ENCODE assay signal across 1 cellular context in genomic region chr22:37563153-37564081, GRCh38.
A peak's percentile ranks its signal among the peaks of the same experiment; 100 is the strongest.
TF ChIP-seq lines count a peak whose summit lies in the region.

No MANE protein-coding gene starts in this region.

TF ChIP-seq in HepG2, 621 proteins besides CTCF, POLR2A, EP300 and RAD21 (continued from another document and continues in another):
- TF ChIP-seq, protein P1, sequence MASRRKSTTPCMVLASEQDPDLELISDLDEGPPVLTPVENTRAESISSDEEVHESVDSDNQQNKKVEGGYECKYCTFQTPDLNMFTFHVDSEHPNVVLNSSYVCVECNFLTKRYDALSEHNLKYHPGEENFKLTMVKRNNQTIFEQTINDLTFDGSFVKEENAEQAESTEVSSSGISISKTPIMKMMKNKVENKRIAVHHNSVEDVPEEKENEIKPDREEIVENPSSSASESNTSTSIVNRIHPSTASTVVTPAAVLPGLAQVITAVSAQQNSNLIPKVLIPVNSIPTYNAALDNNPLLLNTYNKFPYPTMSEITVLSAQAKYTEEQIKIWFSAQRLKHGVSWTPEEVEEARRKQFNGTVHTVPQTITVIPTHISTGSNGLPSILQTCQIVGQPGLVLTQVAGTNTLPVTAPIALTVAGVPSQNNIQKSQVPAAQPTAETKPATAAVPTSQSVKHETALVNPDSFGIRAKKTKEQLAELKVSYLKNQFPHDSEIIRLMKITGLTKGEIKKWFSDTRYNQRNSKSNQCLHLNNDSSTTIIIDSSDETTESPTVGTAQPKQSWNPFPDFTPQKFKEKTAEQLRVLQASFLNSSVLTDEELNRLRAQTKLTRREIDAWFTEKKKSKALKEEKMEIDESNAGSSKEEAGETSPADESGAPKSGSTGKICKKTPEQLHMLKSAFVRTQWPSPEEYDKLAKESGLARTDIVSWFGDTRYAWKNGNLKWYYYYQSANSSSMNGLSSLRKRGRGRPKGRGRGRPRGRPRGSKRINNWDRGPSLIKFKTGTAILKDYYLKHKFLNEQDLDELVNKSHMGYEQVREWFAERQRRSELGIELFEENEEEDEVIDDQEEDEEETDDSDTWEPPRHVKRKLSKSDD (CRISPR knock-in tag; IDR thresholded peaks at IDR 0.05; ENCODE audit: low read depth): no peak
- TF ChIP-seq ZNF841 (CRISPR knock-in tag; IDR thresholded peaks at IDR 0.05; ENCODE audit: borderline replicate concordance) (no peak), ZNF331 (CRISPR knock-in tag; IDR thresholded peaks at IDR 0.05) (peak; percentile 62), STAG1 (CRISPR knock-in tag; IDR thresholded peaks at IDR 0.05) (no peak; the same call in 1 of the 2 replicates), NCOA5 (CRISPR knock-in tag; IDR thresholded peaks at IDR 0.05) (no peak), RCOR2 (CRISPR knock-in tag; IDR thresholded peaks at IDR 0.05) (peak; percentile 13; the same call in 1 of the 2 replicates), FOSL2 (CRISPR knock-in tag; IDR thresholded peaks at IDR 0.05) (peak; percentile 95), ZNF746 (CRISPR knock-in tag; IDR thresholded peaks at IDR 0.05) (peak; percentile 76), HIVEP1 (CRISPR knock-in tag; IDR thresholded peaks at IDR 0.05) (no peak), SNRNP70 (IDR thresholded peaks at IDR 0.05; ENCODE audit: low read depth, low read length) (no peak), SATB2 (CRISPR knock-in tag; IDR thresholded peaks at IDR 0.05) (no peak), ZNF749 (CRISPR knock-in tag; IDR thresholded peaks at IDR 0.05; ENCODE audit: borderline replicate concordance) (no peak), ZNF207 (IDR thresholded peaks at IDR 0.05; ENCODE audit: borderline replicate concordance) (no peak), IRF2 (CRISPR knock-in tag; IDR thresholded peaks at IDR 0.05) (peak; percentile 48; the same call in 1 of the 2 replicates), HIC2 (CRISPR knock-in tag; IDR thresholded peaks at IDR 0.05; ENCODE audit: low read depth) (peak; percentile 60), SOX13 (IDR thresholded peaks at IDR 0.05) (peak; percentile 28; the same call in 1 of the 2 replicates), SOX13 (CRISPR knock-in tag; conservative IDR thresholded peaks at IDR 0.05 in 1 of 2, IDR thresholded peaks at IDR 0.05 in 1 of 2) (peak in 1 of 2 experiments; percentile 87; a peak in 2 of 4 replicates), PBX2 (CRISPR knock-in tag; IDR thresholded peaks at IDR 0.05) (no peak), ZNF496 (CRISPR knock-in tag; IDR thresholded peaks at IDR 0.05; ENCODE audit: insufficient replicate concordance) (no peak), TCF7L2 (IDR thresholded peaks at IDR 0.05; ENCODE audit: low read depth, low read length) (no peak), NFIC (IDR thresholded peaks at IDR 0.05; ENCODE audit: low read length) (no peak), SIX1 (CRISPR knock-in tag; IDR thresholded peaks at IDR 0.05; ENCODE audit: borderline replicate concordance) (no peak), FOXO4 (CRISPR knock-in tag; conservative IDR thresholded peaks at IDR 0.05) (no peak), YEATS2 (CRISPR knock-in tag; IDR thresholded peaks at IDR 0.05; ENCODE audit: borderline replicate concordance) (no peak), ZNF563 (CRISPR knock-in tag; IDR thresholded peaks at IDR 0.05) (no peak), GLI4 (CRISPR knock-in tag; IDR thresholded peaks at IDR 0.05; ENCODE audit: borderline replicate concordance) (no peak), DNMT1 (CRISPR knock-in tag; IDR thresholded peaks at IDR 0.05) (no peak), ARID4A (CRISPR knock-in tag; IDR thresholded peaks at IDR 0.05; ENCODE audit: borderline replicate concordance) (peak; percentile 74; the same call in 1 of the 2 replicates), NR2C2 (CRISPR knock-in tag; IDR thresholded peaks at IDR 0.05; ENCODE audit: borderline replicate concordance) (peak; percentile 48; the same call in 1 of the 2 replicates), PRPF4 (IDR thresholded peaks at IDR 0.05; ENCODE audit: low read depth, low read length, poor library complexity, severe bottlenecking) (no peak), ZFP36L1 (CRISPR knock-in tag; IDR thresholded peaks at IDR 0.05) (no peak), ZNF256 (CRISPR knock-in tag; conservative IDR thresholded peaks at IDR 0.05) (no peak), SCMH1 (CRISPR knock-in tag; IDR thresholded peaks at IDR 0.05; ENCODE audit: borderline replicate concordance) (no peak), YY1 (IDR thresholded peaks at IDR 0.05; ENCODE audit: insufficient read depth, insufficient replicate concordance, low read depth, low read length) (peak; percentile 4), ZNF724P (CRISPR knock-in tag; IDR thresholded peaks at IDR 0.05; ENCODE audit: borderline replicate concordance) (no peak), CAMTA2 (CRISPR knock-in tag; IDR thresholded peaks at IDR 0.05; ENCODE audit: borderline replicate concordance) (no peak), SSRP1 (CRISPR knock-in tag; IDR thresholded peaks at IDR 0.05) (peak; percentile 36; the same call in 1 of the 2 replicates)
- TF ChIP-seq, protein P2, sequence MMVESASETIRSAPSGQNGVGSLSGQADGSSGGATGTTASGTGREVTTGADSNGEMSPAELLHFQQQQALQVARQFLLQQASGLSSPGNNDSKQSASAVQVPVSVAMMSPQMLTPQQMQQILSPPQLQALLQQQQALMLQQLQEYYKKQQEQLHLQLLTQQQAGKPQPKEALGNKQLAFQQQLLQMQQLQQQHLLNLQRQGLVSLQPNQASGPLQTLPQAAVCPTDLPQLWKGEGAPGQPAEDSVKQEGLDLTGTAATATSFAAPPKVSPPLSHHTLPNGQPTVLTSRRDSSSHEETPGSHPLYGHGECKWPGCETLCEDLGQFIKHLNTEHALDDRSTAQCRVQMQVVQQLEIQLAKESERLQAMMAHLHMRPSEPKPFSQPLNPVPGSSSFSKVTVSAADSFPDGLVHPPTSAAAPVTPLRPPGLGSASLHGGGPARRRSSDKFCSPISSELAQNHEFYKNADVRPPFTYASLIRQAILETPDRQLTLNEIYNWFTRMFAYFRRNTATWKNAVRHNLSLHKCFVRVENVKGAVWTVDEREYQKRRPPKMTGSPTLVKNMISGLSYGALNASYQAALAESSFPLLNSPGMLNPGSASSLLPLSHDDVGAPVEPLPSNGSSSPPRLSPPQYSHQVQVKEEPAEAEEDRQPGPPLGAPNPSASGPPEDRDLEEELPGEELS (CRISPR knock-in tag; IDR thresholded peaks at IDR 0.05): 0 out of 2 replicates have a peak, but pooled peaks have one; percentile 52
- TF ChIP-seq, protein P3, sequence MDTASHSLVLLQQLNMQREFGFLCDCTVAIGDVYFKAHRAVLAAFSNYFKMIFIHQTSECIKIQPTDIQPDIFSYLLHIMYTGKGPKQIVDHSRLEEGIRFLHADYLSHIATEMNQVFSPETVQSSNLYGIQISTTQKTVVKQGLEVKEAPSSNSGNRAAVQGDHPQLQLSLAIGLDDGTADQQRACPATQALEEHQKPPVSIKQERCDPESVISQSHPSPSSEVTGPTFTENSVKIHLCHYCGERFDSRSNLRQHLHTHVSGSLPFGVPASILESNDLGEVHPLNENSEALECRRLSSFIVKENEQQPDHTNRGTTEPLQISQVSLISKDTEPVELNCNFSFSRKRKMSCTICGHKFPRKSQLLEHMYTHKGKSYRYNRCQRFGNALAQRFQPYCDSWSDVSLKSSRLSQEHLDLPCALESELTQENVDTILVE (CRISPR knock-in tag; IDR thresholded peaks at IDR 0.05): peak; percentile 62; the same call in 1 of the 2 replicates
- TF ChIP-seq, protein P4, sequence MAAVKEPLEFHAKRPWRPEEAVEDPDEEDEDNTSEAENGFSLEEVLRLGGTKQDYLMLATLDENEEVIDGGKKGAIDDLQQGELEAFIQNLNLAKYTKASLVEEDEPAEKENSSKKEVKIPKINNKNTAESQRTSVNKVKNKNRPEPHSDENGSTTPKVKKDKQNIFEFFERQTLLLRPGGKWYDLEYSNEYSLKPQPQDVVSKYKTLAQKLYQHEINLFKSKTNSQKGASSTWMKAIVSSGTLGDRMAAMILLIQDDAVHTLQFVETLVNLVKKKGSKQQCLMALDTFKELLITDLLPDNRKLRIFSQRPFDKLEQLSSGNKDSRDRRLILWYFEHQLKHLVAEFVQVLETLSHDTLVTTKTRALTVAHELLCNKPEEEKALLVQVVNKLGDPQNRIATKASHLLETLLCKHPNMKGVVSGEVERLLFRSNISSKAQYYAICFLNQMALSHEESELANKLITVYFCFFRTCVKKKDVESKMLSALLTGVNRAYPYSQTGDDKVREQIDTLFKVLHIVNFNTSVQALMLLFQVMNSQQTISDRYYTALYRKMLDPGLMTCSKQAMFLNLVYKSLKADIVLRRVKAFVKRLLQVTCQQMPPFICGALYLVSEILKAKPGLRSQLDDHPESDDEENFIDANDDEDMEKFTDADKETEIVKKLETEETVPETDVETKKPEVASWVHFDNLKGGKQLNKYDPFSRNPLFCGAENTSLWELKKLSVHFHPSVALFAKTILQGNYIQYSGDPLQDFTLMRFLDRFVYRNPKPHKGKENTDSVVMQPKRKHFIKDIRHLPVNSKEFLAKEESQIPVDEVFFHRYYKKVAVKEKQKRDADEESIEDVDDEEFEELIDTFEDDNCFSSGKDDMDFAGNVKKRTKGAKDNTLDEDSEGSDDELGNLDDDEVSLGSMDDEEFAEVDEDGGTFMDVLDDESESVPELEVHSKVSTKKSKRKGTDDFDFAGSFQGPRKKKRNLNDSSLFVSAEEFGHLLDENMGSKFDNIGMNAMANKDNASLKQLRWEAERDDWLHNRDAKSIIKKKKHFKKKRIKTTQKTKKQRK (IDR thresholded peaks at IDR 0.05; ENCODE audit: low read length): no peak
- TF ChIP-seq, protein P5, sequence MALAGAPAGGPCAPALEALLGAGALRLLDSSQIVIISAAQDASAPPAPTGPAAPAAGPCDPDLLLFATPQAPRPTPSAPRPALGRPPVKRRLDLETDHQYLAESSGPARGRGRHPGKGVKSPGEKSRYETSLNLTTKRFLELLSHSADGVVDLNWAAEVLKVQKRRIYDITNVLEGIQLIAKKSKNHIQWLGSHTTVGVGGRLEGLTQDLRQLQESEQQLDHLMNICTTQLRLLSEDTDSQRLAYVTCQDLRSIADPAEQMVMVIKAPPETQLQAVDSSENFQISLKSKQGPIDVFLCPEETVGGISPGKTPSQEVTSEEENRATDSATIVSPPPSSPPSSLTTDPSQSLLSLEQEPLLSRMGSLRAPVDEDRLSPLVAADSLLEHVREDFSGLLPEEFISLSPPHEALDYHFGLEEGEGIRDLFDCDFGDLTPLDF (CRISPR knock-in tag; IDR thresholded peaks at IDR 0.05): no peak
- TF ChIP-seq, protein P6, sequence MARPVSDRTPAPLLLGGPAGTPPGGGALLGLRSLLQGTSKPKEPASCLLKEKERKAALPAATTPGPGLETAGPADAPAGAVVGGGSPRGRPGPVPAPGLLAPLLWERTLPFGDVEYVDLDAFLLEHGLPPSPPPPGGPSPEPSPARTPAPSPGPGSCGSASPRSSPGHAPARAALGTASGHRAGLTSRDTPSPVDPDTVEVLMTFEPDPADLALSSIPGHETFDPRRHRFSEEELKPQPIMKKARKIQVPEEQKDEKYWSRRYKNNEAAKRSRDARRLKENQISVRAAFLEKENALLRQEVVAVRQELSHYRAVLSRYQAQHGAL (CRISPR knock-in tag; IDR thresholded peaks at IDR 0.05; ENCODE audit: not compliant biosample characterization): no peak
